20 cellular contexts compared by ENCODE assay signal in the genomic region with DNA sequence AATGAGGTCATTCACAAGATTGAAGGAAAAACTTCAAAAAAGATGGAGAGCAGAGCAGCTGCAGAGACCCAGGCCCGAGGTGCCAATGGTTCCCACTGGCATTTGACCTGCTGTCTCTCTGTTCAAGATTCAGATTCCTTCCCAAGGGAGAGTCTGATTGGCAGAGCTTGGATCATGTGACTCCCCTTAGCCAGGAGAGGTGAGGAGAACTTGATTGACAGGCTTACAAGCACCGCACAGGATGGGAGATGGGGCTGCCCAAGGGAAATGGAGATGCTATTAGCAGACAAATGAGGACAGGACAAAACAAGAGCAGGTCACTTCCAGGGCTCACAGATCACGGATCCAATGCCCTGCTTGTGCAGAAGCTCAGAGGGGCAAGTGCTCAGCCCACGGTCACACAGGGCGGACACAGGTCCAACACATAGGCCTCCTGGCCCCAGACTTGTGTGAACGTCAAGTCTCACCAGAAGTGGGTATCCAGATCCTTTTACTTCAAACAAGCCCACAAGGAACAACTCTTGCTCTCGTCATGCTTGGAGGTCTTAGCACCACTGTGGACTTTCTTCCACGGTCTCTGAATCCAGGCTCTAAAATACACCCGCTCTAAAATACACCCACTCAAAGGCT.
DNase-seq lines count a peak whose midpoint lies in the region; ATAC-seq and TF ChIP-seq lines count a peak whose summit lies in the region.
"Had no signal": no experiment of that assay in that cellular context is flagged by ENCODE, and none has a peak within 500 bp of the region (broad histone marks: within the 10 kb centered on the region; RNA-seq: fewer than 3 reads in every experiment).

No MANE protein-coding gene starts in this region.

- H3K36me3 ChIP-seq in endodermal cell (ENCODE audit: control insufficient read depth, insufficient read depth, low read length) (no peaks in the 10 kb centered on the region), heart left ventricle (no peaks in the 10 kb centered on the region)
- H3K36me3 ChIP-seq: BLaER1, HAP-1, Peyer's patch, SJSA1 had no signal

- no peaks in the 10 kb centered on the region for H3K36me3 Mint-ChIP-seq in WTC11
- H3K36me3 Mint-ChIP-seq in endodermal cell (ENCODE audit: low read depth): no peaks in the 10 kb centered on the region
- H3K36me3 Mint-ChIP-seq in stimulated activated memory B cell treated with anti-CD40 and anti-IgM and Interleukin-4, amounts not matched to agents 10 μg/mL and 1 μg/mL and 100 μg/mL, for 72 hours: no peaks in the 10 kb centered on the region
- H3K36me3 Mint-ChIP-seq: CD8-positive, alpha-beta T cell had no signal

- WGBS in endodermal cell (ENCODE audit: insufficient coverage in 1 of 2, insufficient read length in 1 of 2), 2 experiments: 90% methylated on average over 7 to 9 of the region's 9 CpGs
- 69 to 80% (median 75%) methylated on average over 9 of the region's 9 CpGs for WGBS in heart left ventricle, 4 donors

- H3K9me3 Mint-ChIP-seq in WTC11 (peaks cover 16% of the 10 kb centered on the region), endodermal cell (peaks cover 12% of the 10 kb centered on the region)
- peaks cover 3% of the 10 kb centered on the region for H3K9me3 Mint-ChIP-seq in stimulated activated memory B cell treated with anti-CD40 and anti-IgM and Interleukin-4, amounts not matched to agents 10 μg/mL and 1 μg/mL and 100 μg/mL, for 72 hours
- H3K9me3 Mint-ChIP-seq: CD8-positive, alpha-beta T cell had no signal

- no peak overlapping the region for H3K9ac ChIP-seq in endodermal cell (ENCODE audit: extremely low read depth, low read length, poor library complexity, severe bottlenecking)
- H3K9ac ChIP-seq: BLaER1, KMS-11 had no signal

- H3K27me3 ChIP-seq in endodermal cell (ENCODE audit: control insufficient read depth, insufficient read depth, low read length, poor library complexity, severe bottlenecking): peaks cover 21% of the 10 kb centered on the region
- H3K27me3 ChIP-seq in heart left ventricle: peaks cover 0 to 19% (median 4%) of the 10 kb centered on the region in 9 donors
- H3K27me3 ChIP-seq: Peyer's patch had no signal

- TF ChIP-seq CTCF in WTC11 (IDR thresholded peaks at IDR 0.05) (no peak), endodermal cell (conservative IDR thresholded peaks at IDR 0.05) (no peak), heart left ventricle (IDR thresholded peaks at IDR 0.05) (no peak)

- H3K9me3 ChIP-seq in endodermal cell (ENCODE audit: control insufficient read depth, low read length): peaks cover 6% of the 10 kb centered on the region
- H3K9me3 ChIP-seq in heart left ventricle: no peaks in the 10 kb centered on the region
- H3K9me3 ChIP-seq: BLaER1, Peyer's patch, SJSA1 had no signal

- intact Hi-C loops in heart left ventricle (cut with DNase I): loop anchor here in 7 of 10 donors (5.0 to 10.0 kb wide), 5 partner anchors 532 to 560 kb away; a partner anchor contains a TSS

- H3K27ac ChIP-seq in endodermal cell (ENCODE audit: low read depth, low read length) (no peak overlapping the region), heart left ventricle (no peak overlapping the region)
- H3K27ac ChIP-seq: BLaER1, KMS-11, Peyer's patch, SJSA1 had no signal

- ATAC-seq in WTC11 (no peak), HG02981 (IDR thresholded peaks at IDR 0.05; ENCODE audit: unreplicated experiment) (no peak), heart left ventricle (no peak)
- no peak for ATAC-seq in stimulated activated memory B cell treated with anti-CD40 and anti-IgM and Interleukin-4, amounts not matched to agents 10 μg/mL and 1 μg/mL and 100 μg/mL, for 72 hours
- ATAC-seq: CD8-positive, alpha-beta T cell had no signal

- CTCF ChIA-PET in WTC11 (lab: Charles Lee): interaction anchor here (0.5 to 1.1 kb wide), 3 partner anchors 8 to 63 kb away, joined by 3 to 6 read pairs (median 5); no protein-coding TSS in a partner anchor

- H3K4me3 ChIP-seq in endodermal cell (ENCODE audit: low read length): no peak overlapping the region
- H3K4me3 ChIP-seq in heart left ventricle: no peak overlapping the region
- H3K4me3 ChIP-seq: BLaER1, HAP-1, Peyer's patch, SJSA1 had no signal

- H3K27ac Mint-ChIP-seq in WTC11: no peak overlapping the region
- no peak overlapping the region for H3K27ac Mint-ChIP-seq in endodermal cell
- H3K27ac Mint-ChIP-seq in stimulated activated memory B cell treated with anti-CD40 and anti-IgM and Interleukin-4, amounts not matched to agents 10 μg/mL and 1 μg/mL and 100 μg/mL, for 72 hours: peak overlapping the region; percentile 50
- H3K27ac Mint-ChIP-seq: CD8-positive, alpha-beta T cell had no signal

- TF ChIP-seq POLR2A in heart left ventricle (IDR thresholded peaks at IDR 0.05): no peak

- H3K4me3 Mint-ChIP-seq in WTC11: no peak overlapping the region
- no peak overlapping the region for H3K4me3 Mint-ChIP-seq in endodermal cell
- H3K4me3 Mint-ChIP-seq in stimulated activated memory B cell treated with anti-CD40 and anti-IgM and Interleukin-4, amounts not matched to agents 10 μg/mL and 1 μg/mL and 100 μg/mL, for 72 hours: no peak overlapping the region
- H3K4me3 Mint-ChIP-seq: CD8-positive, alpha-beta T cell had no signal

- H3K4me1 Mint-ChIP-seq in WTC11 (peaks cover 13% of the 10 kb centered on the region), endodermal cell (peaks cover 2% of the 10 kb centered on the region)
- peaks cover 23% of the 10 kb centered on the region for H3K4me1 Mint-ChIP-seq in stimulated activated memory B cell treated with anti-CD40 and anti-IgM and Interleukin-4, amounts not matched to agents 10 μg/mL and 1 μg/mL and 100 μg/mL, for 72 hours

- POLR2A ChIA-PET in WTC11 (lab: Charles Lee): no interaction called here

- DNase-seq in activated CD8-positive, alpha-beta memory T cell treated with anti-CD3 and anti-CD28 coated beads for 24 hours: peak; percentile 47
- no peak for DNase-seq in activated CD8-positive, alpha-beta memory T cell treated with anti-CD3 and anti-CD28 coated beads, Interleukin-2, amount 50 U/mL, for 4 hours
- no peak for DNase-seq in WTC11 (ENCODE audit: low spot score)
- peak; percentile 44 for DNase-seq in endodermal cell
- no peak for DNase-seq in GM19240 (ENCODE audit: insufficient read length, low spot score)
- DNase-seq in heart left ventricle: no peak
- DNase-seq: CD8-positive, alpha-beta T cell; MV-4-11; NCI-H1417; NCI-H187; NCI-H2107; NCI-H345; NCI-H526 treated with DMSO at 0.1 percent for 48 hours; Peyer's patch had no signal

- H3K27me3 Mint-ChIP-seq in WTC11 (ENCODE audit: low read depth) (peaks cover 13% of the 10 kb centered on the region), endodermal cell (ENCODE audit: insufficient read depth) (peaks cover 36% of the 10 kb centered on the region)
- peaks cover 26% of the 10 kb centered on the region for H3K27me3 Mint-ChIP-seq in stimulated activated memory B cell treated with anti-CD40 and anti-IgM and Interleukin-4, amounts not matched to agents 10 μg/mL and 1 μg/mL and 100 μg/mL, for 72 hours

- H3K4me1 ChIP-seq in endodermal cell (ENCODE audit: control insufficient read depth, insufficient read depth, low read length) (no peaks in the 10 kb centered on the region), heart left ventricle (peaks cover 0 to 5% (median 0%) of the 10 kb centered on the region in 12 donors)
- H3K4me1 ChIP-seq: HAP-1, Peyer's patch, SJSA1 had no signal

TF ChIP-seq in WTC11, 78 proteins besides CTCF, POLR2A, EP300 and RAD21:
- TF ChIP-seq, protein P1, sequence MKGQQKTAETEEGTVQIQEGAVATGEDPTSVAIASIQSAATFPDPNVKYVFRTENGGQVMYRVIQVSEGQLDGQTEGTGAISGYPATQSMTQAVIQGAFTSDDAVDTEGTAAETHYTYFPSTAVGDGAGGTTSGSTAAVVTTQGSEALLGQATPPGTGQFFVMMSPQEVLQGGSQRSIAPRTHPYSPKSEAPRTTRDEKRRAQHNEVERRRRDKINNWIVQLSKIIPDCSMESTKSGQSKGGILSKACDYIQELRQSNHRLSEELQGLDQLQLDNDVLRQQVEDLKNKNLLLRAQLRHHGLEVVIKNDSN (CRISPR knock-in tag; IDR thresholded peaks at IDR 0.05): 0 out of 2 replicates have a peak, but pooled peaks have one; percentile 31
- no peak for TF ChIP-seq ESRRA (CRISPR knock-in tag; IDR thresholded peaks at IDR 0.05; ENCODE audit: borderline replicate concordance)
- TF ChIP-seq, protein P2, sequence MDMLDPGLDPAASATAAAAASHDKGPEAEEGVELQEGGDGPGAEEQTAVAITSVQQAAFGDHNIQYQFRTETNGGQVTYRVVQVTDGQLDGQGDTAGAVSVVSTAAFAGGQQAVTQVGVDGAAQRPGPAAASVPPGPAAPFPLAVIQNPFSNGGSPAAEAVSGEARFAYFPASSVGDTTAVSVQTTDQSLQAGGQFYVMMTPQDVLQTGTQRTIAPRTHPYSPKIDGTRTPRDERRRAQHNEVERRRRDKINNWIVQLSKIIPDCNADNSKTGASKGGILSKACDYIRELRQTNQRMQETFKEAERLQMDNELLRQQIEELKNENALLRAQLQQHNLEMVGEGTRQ (CRISPR knock-in tag; IDR thresholded peaks at IDR 0.05): peak; percentile 72

Comparison
In these comparisons a context has a peak if more than half of its experiments do, and no peak if none do; other contexts are left out.
1. DNase-seq: peak in activated CD8-positive, alpha-beta memory T cell treated with anti-CD3 and anti-CD28 coated beads for 24 hours (single experiment) and endodermal cell (single experiment); none in activated CD8-positive, alpha-beta memory T cell treated with anti-CD3 and anti-CD28 coated beads, Interleukin-2, amount 50 U/mL, for 4 hours (single experiment), WTC11 (single experiment), GM19240 (single experiment) and heart left ventricle (0 of 5).